Comparison of ENCODE assay signal across 19 cellular contexts in the genomic region with DNA sequence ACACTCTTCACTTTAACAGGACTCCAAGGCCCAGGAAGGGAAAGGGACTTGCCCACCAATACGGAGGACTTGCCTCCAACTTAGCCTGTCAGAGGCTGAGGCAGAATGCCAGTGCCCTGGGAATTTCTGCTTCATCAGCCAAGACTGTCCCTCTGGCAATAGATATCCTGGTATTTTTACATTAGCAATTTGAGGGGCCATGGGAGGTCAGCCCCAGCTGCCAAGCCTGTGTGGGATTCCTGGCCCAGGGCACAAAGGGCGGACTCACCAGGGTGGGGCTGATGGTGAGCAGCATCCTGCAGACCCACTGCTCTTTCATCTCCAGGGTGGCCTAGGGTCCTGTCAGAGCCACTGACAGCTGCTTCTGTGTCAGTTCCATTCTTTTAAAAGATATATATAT.
A peak's percentile ranks its signal among the peaks of the same experiment; 100 is the strongest.
DNase-seq lines count a peak whose midpoint lies in the region; ATAC-seq and TF ChIP-seq lines count a peak whose summit lies in the region.
"Had no signal": no experiment of that assay in that cellular context is flagged by ENCODE, and none has a peak within 500 bp of the region (broad histone marks: within the 10 kb centered on the region; RNA-seq: fewer than 3 reads in every experiment).

No MANE protein-coding gene starts in this region.

- DNase-seq in Right ventricle myocardium superior, result peak; percentile 51
- DNase-seq in cardiac septum (ENCODE audit: low spot score), result no peak
- peak; percentile 82 to 90 for DNase-seq in SJCRH30
- peak; percentile 90 for DNase-seq in myocyte (ENCODE audit: low read depth)
- DNase-seq in transverse colon, result no peak
- no peak for DNase-seq in kidney glomerular epithelial cell (lab: John Stamatoyannopoulos, UW)
- DNase-seq: Caco-2; CD4-positive, alpha-beta T cell; EL; GOT3; Kasumi-1; MG63; NCI-H1048; NCI-H1436; NCI-H1930; NCI-H226; NCI-H524 treated with DMSO at 0.1 percent for 48 hours; PC-3 had no signal

- H3K4me3 ChIP-seq in SJCRH30, result no peak overlapping the region
- no peak overlapping the region for H3K4me3 ChIP-seq in transverse colon
- H3K4me3 ChIP-seq: MG63 had no signal

- H3K9me3 ChIP-seq in SJCRH30 (replicated peaks), result no peaks in the 10 kb centered on the region
- no peaks in the 10 kb centered on the region for H3K9me3 ChIP-seq in transverse colon
- H3K9me3 ChIP-seq: Caco-2 had no signal

- no peak for TF ChIP-seq EP300 in transverse colon (IDR thresholded peaks at IDR 0.05; ENCODE audit: low read depth)

- no peak for TF ChIP-seq POLR2A in transverse colon (IDR thresholded peaks at IDR 0.05)

- H3K36me3 ChIP-seq in SJCRH30, result peaks cover 11% of the 10 kb centered on the region
- H3K36me3 ChIP-seq in transverse colon, result no peaks in the 10 kb centered on the region

- peak; percentile 16 for ATAC-seq in Right ventricle myocardium superior (ENCODE audit: poor library complexity)
- ATAC-seq in esophagus mucosa, result no peak
- ATAC-seq: PC-3 had no signal

- in situ Hi-C loops in transverse colon (cut with MboI; ENCODE audit: low pct_ligation_motif_present in 1 of 4, low pct_unique_long_range_greater_than_20kb in 1 of 4, low sequenced_read_pairs in 3 of 4), result no loop called here

- peak overlapping the region; percentile 35 for H3K27ac ChIP-seq in SJCRH30
- H3K27ac ChIP-seq in transverse colon, result no peak overlapping the region

- TF ChIP-seq CTCF in transverse colon (IDR thresholded peaks at IDR 0.05), result no peak

- intact Hi-C loops in Right ventricle myocardium superior (cut with DNase I) (no loop called here), cardiac septum (cut with DNase I) (no loop called here), transverse colon (cut with DNase I; ENCODE audit: low total_unique reads) (no loop called here)

- whole genome bisulfite sequencing in transverse colon (ENCODE audit: low coverage in 1 of 2), 2 donors, result 84% methylated on average over 2 of the region's 2 CpGs; no CpG with 5 or more reads in 1 of the 2 donors

- no peaks in the 10 kb centered on the region for H3K27me3 ChIP-seq in SJCRH30
- no peaks in the 10 kb centered on the region for H3K27me3 ChIP-seq in transverse colon
- H3K27me3 ChIP-seq: MG63 had no signal

- peaks cover 11% of the 10 kb centered on the region for H3K4me1 ChIP-seq in SJCRH30
- peaks cover 0 to 25% (median 5%) of the 10 kb centered on the region in 4 donors for H3K4me1 ChIP-seq in transverse colon

Comparison
In these comparisons a context has a peak if more than half of its experiments do, and no peak if none do; other contexts are left out.
1. DNase-seq: peak in Right ventricle myocardium superior (single experiment), SJCRH30 (2 of 2) and myocyte (single experiment); none in cardiac septum (single experiment), transverse colon (single experiment) and kidney glomerular epithelial cell (single experiment).